1 cellular context compared by ENCODE assay signal in the genomic region with DNA sequence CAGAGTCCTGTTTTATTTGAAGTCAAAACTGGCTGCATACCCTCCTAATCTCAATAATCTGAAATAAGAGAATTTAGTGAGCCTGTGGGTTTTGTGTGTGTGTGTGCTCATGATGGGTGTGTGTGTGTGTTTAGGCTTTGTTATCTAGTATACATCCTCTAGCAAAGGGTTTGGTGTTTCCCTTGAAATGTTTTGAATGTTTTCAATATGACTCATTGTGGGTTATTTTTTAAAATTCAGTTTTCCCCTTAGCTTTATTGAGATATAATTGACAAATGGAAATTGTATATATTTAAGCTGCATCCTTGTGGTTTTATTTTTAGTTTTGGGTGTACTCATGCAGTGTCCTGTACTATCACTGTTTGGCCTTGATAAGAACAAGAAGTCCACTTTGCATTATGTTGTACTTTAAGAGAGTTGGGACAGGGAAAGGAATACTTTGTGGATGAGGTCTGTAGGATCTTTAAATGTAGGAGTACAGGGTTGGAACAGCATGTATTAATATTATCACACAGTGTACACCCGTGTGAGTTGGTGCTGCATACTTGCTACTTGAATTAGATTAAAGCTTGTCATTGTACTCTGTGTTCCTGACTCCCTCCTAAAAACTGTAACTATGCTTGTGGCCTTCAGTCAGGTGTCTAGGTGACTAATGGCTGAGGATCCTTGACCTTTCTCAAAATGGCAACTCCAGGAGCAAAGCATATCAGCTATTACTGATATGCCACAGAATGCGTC.
TF ChIP-seq lines count a peak whose summit lies in the region.

No MANE protein-coding gene starts in this region.

TF ChIP-seq in K562, 482 proteins besides CTCF, POLR2A, EP300 and RAD21 (continued from another document and continues in another):
- TF ChIP-seq, protein P1, sequence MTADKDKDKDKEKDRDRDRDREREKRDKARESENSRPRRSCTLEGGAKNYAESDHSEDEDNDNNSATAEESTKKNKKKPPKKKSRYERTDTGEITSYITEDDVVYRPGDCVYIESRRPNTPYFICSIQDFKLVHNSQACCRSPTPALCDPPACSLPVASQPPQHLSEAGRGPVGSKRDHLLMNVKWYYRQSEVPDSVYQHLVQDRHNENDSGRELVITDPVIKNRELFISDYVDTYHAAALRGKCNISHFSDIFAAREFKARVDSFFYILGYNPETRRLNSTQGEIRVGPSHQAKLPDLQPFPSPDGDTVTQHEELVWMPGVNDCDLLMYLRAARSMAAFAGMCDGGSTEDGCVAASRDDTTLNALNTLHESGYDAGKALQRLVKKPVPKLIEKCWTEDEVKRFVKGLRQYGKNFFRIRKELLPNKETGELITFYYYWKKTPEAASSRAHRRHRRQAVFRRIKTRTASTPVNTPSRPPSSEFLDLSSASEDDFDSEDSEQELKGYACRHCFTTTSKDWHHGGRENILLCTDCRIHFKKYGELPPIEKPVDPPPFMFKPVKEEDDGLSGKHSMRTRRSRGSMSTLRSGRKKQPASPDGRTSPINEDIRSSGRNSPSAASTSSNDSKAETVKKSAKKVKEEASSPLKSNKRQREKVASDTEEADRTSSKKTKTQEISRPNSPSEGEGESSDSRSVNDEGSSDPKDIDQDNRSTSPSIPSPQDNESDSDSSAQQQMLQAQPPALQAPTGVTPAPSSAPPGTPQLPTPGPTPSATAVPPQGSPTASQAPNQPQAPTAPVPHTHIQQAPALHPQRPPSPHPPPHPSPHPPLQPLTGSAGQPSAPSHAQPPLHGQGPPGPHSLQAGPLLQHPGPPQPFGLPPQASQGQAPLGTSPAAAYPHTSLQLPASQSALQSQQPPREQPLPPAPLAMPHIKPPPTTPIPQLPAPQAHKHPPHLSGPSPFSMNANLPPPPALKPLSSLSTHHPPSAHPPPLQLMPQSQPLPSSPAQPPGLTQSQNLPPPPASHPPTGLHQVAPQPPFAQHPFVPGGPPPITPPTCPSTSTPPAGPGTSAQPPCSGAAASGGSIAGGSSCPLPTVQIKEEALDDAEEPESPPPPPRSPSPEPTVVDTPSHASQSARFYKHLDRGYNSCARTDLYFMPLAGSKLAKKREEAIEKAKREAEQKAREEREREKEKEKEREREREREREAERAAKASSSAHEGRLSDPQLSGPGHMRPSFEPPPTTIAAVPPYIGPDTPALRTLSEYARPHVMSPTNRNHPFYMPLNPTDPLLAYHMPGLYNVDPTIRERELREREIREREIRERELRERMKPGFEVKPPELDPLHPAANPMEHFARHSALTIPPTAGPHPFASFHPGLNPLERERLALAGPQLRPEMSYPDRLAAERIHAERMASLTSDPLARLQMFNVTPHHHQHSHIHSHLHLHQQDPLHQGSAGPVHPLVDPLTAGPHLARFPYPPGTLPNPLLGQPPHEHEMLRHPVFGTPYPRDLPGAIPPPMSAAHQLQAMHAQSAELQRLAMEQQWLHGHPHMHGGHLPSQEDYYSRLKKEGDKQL (CRISPR knock-in tag; IDR thresholded peaks at IDR 0.05; ENCODE audit: borderline replicate concordance), result no peak
- TF ChIP-seq LEF1 (IDR thresholded peaks at IDR 0.05) (no peak), ZFPM2 (CRISPR knock-in tag; IDR thresholded peaks at IDR 0.05) (no peak), POLR2AphosphoS2 (IDR thresholded peaks at IDR 0.05; ENCODE audit: low read length) (no peak), MBD2 (IDR thresholded peaks at IDR 0.05; ENCODE audit: borderline replicate concordance, low read depth) (no peak), JUND (IDR thresholded peaks at IDR 0.05; ENCODE audit: borderline replicate concordance, low read depth, low read length) (peak; percentile 81), JUND (tag; IDR thresholded peaks at IDR 0.05; ENCODE audit: borderline replicate concordance, low read depth, low read length) (peak; percentile 29; the same call in 2 of the 3 replicates), ZFX (CRISPR knock-in tag; IDR thresholded peaks at IDR 0.05) (peak; percentile 56), FUS (optimal IDR thresholded peaks at IDR 0.05; ENCODE audit: low read depth, low read length) (no peak), KLF13 (tag; IDR thresholded peaks at IDR 0.05; ENCODE audit: borderline replicate concordance, low read depth) (no peak), JUNB (CRISPR knock-in tag; conservative IDR thresholded peaks at IDR 0.05) (no peak), EZH2 (IDR thresholded peaks at IDR 0.05; ENCODE audit: borderline replicate concordance, low read depth, low read length) (no peak), RFX5 (IDR thresholded peaks at IDR 0.05; ENCODE audit: low read depth, low read length) (no peak), SMAD3 (CRISPR knock-in tag; conservative IDR thresholded peaks at IDR 0.05) (no peak), ELF1 (tag; IDR thresholded peaks at IDR 0.05) (no peak), ELF4 (CRISPR knock-in tag; IDR thresholded peaks at IDR 0.05) (0 out of 2 replicates have a peak, but pooled peaks have one; percentile 4), L3MBTL2 (IDR thresholded peaks at IDR 0.05) (no peak), MTF1 (CRISPR knock-in tag; IDR thresholded peaks at IDR 0.05; ENCODE audit: borderline replicate concordance) (no peak), NCOA4 (IDR thresholded peaks at IDR 0.05; ENCODE audit: partially characterized antibody) (no peak), SRSF7 (optimal IDR thresholded peaks at IDR 0.05; ENCODE audit: low read depth, low read length) (no peak), ZNF408 (CRISPR knock-in tag; IDR thresholded peaks at IDR 0.05; ENCODE audit: low read depth) (no peak), TAL1 (IDR thresholded peaks at IDR 0.05) (peak; percentile 31; the same call in 1 of the 2 replicates), ZNF444 (CRISPR knock-in tag; IDR thresholded peaks at IDR 0.05) (no peak), NR0B1 (IDR thresholded peaks at IDR 0.05; ENCODE audit: partially characterized antibody) (no peak), LARP7 (IDR thresholded peaks at IDR 0.05) (no peak), ZNF639 (CRISPR knock-in tag; conservative IDR thresholded peaks at IDR 0.05 in 1 of 2, IDR thresholded peaks at IDR 0.05 in 1 of 2) (no peak), TARDBP (IDR thresholded peaks at IDR 0.05) (no peak), MCM7 (IDR thresholded peaks at IDR 0.05) (no peak), PHB (CRISPR knock-in tag; IDR thresholded peaks at IDR 0.05) (no peak), TAF15 (IDR thresholded peaks at IDR 0.05; ENCODE audit: low read depth, low read length) (no peak), PHF8 (IDR thresholded peaks at IDR 0.05; ENCODE audit: borderline replicate concordance, low read length) (no peak), HLTF (IDR thresholded peaks at IDR 0.05) (no peak), PPARD (CRISPR knock-in tag; IDR thresholded peaks at IDR 0.05) (no peak), TRIM25 (IDR thresholded peaks at IDR 0.05; ENCODE audit: borderline replicate concordance) (no peak), POLR2AphosphoS5 (IDR thresholded peaks at IDR 0.05; ENCODE audit: control insufficient read depth, insufficient read depth, low read depth, low read length) (no peak), DACH1 (IDR thresholded peaks at IDR 0.05; ENCODE audit: partially characterized antibody) (peak; percentile 23), HNRNPK (IDR thresholded peaks at IDR 0.05; ENCODE audit: low read depth, low read length, poor library complexity, severe bottlenecking) (no peak), ZNF584 (CRISPR knock-in tag; IDR thresholded peaks at IDR 0.05; ENCODE audit: low read depth) (no peak), TEAD4 (IDR thresholded peaks at IDR 0.05; ENCODE audit: low read length) (peak; percentile 75), TEAD4 (CRISPR knock-in tag; IDR thresholded peaks at IDR 0.05; ENCODE audit: borderline replicate concordance) (no peak), SMARCA5 (IDR thresholded peaks at IDR 0.05) (peak; percentile 66; the same call in 1 of the 2 replicates), ZNF253 (CRISPR knock-in tag; conservative IDR thresholded peaks at IDR 0.05) (no peak), ZNF592 (IDR thresholded peaks at IDR 0.05) (no peak; the same call in 1 of the 2 replicates), SAFB (IDR thresholded peaks at IDR 0.05; ENCODE audit: borderline replicate concordance, low read depth, low read length) (no peak), ZNF224 (CRISPR knock-in tag; IDR thresholded peaks at IDR 0.05) (no peak), ILK (tag; IDR thresholded peaks at IDR 0.05; ENCODE audit: borderline replicate concordance, low read depth) (no peak), CGGBP1 (CRISPR knock-in tag; IDR thresholded peaks at IDR 0.05) (no peak), GABPA (tag; conservative IDR thresholded peaks at IDR 0.05; ENCODE audit: low read depth) (no peak)
- TF ChIP-seq, protein P2, sequence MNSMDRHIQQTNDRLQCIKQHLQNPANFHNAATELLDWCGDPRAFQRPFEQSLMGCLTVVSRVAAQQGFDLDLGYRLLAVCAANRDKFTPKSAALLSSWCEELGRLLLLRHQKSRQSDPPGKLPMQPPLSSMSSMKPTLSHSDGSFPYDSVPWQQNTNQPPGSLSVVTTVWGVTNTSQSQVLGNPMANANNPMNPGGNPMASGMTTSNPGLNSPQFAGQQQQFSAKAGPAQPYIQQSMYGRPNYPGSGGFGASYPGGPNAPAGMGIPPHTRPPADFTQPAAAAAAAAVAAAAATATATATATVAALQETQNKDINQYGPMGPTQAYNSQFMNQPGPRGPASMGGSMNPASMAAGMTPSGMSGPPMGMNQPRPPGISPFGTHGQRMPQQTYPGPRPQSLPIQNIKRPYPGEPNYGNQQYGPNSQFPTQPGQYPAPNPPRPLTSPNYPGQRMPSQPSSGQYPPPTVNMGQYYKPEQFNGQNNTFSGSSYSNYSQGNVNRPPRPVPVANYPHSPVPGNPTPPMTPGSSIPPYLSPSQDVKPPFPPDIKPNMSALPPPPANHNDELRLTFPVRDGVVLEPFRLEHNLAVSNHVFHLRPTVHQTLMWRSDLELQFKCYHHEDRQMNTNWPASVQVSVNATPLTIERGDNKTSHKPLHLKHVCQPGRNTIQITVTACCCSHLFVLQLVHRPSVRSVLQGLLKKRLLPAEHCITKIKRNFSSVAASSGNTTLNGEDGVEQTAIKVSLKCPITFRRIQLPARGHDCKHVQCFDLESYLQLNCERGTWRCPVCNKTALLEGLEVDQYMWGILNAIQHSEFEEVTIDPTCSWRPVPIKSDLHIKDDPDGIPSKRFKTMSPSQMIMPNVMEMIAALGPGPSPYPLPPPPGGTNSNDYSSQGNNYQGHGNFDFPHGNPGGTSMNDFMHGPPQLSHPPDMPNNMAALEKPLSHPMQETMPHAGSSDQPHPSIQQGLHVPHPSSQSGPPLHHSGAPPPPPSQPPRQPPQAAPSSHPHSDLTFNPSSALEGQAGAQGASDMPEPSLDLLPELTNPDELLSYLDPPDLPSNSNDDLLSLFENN (IDR thresholded peaks at IDR 0.05; ENCODE audit: low read depth in 2 of 2, low read length in 2 of 2), result no peak
